1 cellular context compared by ENCODE assay signal in the genomic region with DNA sequence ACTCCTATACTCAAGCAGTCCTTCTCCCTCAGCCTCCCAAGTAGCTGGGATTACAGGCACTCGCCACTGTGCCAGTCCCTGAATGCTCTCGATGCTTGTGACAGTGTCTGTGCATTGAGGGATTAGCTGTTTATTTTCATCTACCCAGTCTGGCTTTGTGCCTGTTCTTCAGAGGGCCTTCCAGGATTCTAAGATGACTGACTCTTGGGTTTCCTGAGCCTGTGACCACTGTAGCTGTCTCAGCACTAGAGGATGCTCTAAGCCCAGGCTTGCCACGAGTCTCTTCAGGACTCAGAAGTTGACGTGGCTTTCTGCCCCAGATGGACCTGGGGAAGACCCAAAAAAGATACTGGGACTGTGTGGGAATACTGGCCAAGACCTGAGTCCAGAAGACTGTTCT.
TF ChIP-seq lines count a peak whose summit lies in the region.

No MANE protein-coding gene starts in this region.

TF ChIP-seq in WTC11, 78 proteins besides CTCF, POLR2A, EP300 and RAD21 (continued from another document):
- no peak for TF ChIP-seq HMGA2 (CRISPR knock-in tag; IDR thresholded peaks at IDR 0.05)
- no peak for TF ChIP-seq ZNF138 (CRISPR knock-in tag; conservative IDR thresholded peaks at IDR 0.05)
- TF ChIP-seq, protein P1, sequence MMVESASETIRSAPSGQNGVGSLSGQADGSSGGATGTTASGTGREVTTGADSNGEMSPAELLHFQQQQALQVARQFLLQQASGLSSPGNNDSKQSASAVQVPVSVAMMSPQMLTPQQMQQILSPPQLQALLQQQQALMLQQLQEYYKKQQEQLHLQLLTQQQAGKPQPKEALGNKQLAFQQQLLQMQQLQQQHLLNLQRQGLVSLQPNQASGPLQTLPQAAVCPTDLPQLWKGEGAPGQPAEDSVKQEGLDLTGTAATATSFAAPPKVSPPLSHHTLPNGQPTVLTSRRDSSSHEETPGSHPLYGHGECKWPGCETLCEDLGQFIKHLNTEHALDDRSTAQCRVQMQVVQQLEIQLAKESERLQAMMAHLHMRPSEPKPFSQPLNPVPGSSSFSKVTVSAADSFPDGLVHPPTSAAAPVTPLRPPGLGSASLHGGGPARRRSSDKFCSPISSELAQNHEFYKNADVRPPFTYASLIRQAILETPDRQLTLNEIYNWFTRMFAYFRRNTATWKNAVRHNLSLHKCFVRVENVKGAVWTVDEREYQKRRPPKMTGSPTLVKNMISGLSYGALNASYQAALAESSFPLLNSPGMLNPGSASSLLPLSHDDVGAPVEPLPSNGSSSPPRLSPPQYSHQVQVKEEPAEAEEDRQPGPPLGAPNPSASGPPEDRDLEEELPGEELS (CRISPR knock-in tag; IDR thresholded peaks at IDR 0.05): no peak
- TF ChIP-seq IRF2 (CRISPR knock-in tag; IDR thresholded peaks at IDR 0.05; ENCODE audit: borderline replicate concordance, low read depth): no peak
- TF ChIP-seq ZNF219 (CRISPR knock-in tag; IDR thresholded peaks at IDR 0.05; ENCODE audit: borderline replicate concordance): no peak
- no peak for TF ChIP-seq PRRX2 (CRISPR knock-in tag; IDR thresholded peaks at IDR 0.05)
- TF ChIP-seq OVOL2 (CRISPR knock-in tag; IDR thresholded peaks at IDR 0.05; ENCODE audit: borderline replicate concordance): no peak
- no peak for TF ChIP-seq ZNF121 (CRISPR knock-in tag; IDR thresholded peaks at IDR 0.05)
- no peak for TF ChIP-seq PREB (CRISPR knock-in tag; IDR thresholded peaks at IDR 0.05; ENCODE audit: borderline replicate concordance)
- no peak for TF ChIP-seq JUN (CRISPR knock-in tag; IDR thresholded peaks at IDR 0.05)
- no peak for TF ChIP-seq ZNF263 (CRISPR knock-in tag; IDR thresholded peaks at IDR 0.05; ENCODE audit: low read depth)
- TF ChIP-seq, protein P2, sequence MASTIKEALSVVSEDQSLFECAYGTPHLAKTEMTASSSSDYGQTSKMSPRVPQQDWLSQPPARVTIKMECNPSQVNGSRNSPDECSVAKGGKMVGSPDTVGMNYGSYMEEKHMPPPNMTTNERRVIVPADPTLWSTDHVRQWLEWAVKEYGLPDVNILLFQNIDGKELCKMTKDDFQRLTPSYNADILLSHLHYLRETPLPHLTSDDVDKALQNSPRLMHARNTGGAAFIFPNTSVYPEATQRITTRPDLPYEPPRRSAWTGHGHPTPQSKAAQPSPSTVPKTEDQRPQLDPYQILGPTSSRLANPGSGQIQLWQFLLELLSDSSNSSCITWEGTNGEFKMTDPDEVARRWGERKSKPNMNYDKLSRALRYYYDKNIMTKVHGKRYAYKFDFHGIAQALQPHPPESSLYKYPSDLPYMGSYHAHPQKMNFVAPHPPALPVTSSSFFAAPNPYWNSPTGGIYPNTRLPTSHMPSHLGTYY (CRISPR knock-in tag; IDR thresholded peaks at IDR 0.05): no peak
- TF ChIP-seq AR (CRISPR knock-in tag; IDR thresholded peaks at IDR 0.05): no peak
- TF ChIP-seq NFYB (CRISPR knock-in tag; conservative IDR thresholded peaks at IDR 0.05; ENCODE audit: low read depth): no peak
- TF ChIP-seq, protein P3, sequence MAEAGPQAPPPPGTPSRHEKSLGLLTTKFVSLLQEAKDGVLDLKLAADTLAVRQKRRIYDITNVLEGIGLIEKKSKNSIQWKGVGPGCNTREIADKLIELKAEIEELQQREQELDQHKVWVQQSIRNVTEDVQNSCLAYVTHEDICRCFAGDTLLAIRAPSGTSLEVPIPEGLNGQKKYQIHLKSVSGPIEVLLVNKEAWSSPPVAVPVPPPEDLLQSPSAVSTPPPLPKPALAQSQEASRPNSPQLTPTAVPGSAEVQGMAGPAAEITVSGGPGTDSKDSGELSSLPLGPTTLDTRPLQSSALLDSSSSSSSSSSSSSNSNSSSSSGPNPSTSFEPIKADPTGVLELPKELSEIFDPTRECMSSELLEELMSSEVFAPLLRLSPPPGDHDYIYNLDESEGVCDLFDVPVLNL (CRISPR knock-in tag; IDR thresholded peaks at IDR 0.05; ENCODE audit: borderline replicate concordance, low read depth): no peak
